In the genomic region with DNA sequence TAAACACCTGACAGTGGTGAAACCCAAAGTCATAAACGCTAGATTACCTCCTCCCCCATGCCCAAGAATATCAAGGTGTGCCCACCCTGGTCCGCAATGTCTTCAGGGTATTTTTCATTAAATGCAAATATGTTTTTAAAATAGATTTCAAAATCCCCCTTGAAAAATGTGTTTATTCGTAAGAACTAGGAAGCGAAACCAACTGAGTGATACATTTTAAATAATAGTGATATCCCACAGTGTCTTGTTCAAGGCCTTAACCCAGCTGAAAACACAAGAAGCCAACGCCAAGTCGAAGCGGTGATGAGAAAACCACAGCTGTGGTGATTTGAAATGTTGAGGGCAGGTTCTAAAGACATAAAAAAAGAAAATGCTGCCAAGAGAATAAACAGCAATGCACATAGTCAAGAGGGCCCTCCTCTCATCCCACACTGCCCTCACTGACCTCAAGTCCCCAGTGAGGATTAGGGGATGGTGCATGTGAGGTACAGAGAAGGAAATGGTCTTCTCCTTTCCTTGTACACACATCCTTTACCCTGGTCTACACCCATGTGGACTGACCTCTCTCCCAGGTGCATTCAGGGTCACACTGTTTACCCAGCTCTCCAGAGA, we compare ENCODE assay signal across 10 cellular contexts. TPM values are rescaled to one million over a fixed set of nuclear protein-coding genes. Genes with fewer than 3 reads are reported as not detected.
DNase-seq lines count a peak whose midpoint lies in the region; ATAC-seq and TF ChIP-seq lines count a peak whose summit lies in the region.
"Had no signal": no experiment of that assay in that cellular context is flagged by ENCODE, and none has a peak within 500 bp of the region (broad histone marks: within the 10 kb centered on the region; RNA-seq: fewer than 3 reads in every experiment).

No MANE protein-coding gene starts in this region.

- TF ChIP-seq CTCF in natural killer cell (IDR thresholded peaks at IDR 0.05), result no peak

- H3K4me1 Mint-ChIP-seq in IgD-negative memory B cell, result peaks cover 65 to 93% (median 70%) of the 10 kb centered on the region in 3 donors
- H3K4me1 Mint-ChIP-seq in natural killer cell, result peaks cover 52 to 56% of the 10 kb centered on the region in 2 donors

- peak overlapping the region; percentile 87 to 95 (median 94) for H3K27ac Mint-ChIP-seq in IgD-negative memory B cell
- peak overlapping the region; percentile 82 to 90 for H3K27ac Mint-ChIP-seq in natural killer cell

- DNase-seq in natural killer cell (peak; percentile 25), SKM-1 (lab: John Stamatoyannopoulos, UW; ENCODE audit: unreplicated experiment) (no peak), DMS114 treated with DMSO at 0.1 percent for 48 hours (lab: John Stamatoyannopoulos, UW; ENCODE audit: unreplicated experiment) (no peak)
- DNase-seq in activated naive CD4-positive, alpha-beta T cell (lab: John Stamatoyannopoulos, UW), result no peak
- DNase-seq: psoas muscle had no signal

- H3K36me3 Mint-ChIP-seq in IgD-negative memory B cell, result peaks cover 6% of the 10 kb centered on the region
- H3K36me3 Mint-ChIP-seq in natural killer cell, result no peaks in the 10 kb centered on the region

- peak; percentile 62 for ATAC-seq in GM19023 (IDR thresholded peaks at IDR 0.05; ENCODE audit: unreplicated experiment)
- ATAC-seq in HG02571 (IDR thresholded peaks at IDR 0.05; ENCODE audit: unreplicated experiment), result peak; percentile 51
- peak; percentile 64 to 85 (median 76) for ATAC-seq in natural killer cell
- ATAC-seq: psoas muscle had no signal

- peaks cover 3 to 6% (median 4%) of the 10 kb centered on the region in 3 donors for H3K9me3 Mint-ChIP-seq in IgD-negative memory B cell
- peaks cover 0 to 2% of the 10 kb centered on the region in 2 donors for H3K9me3 Mint-ChIP-seq in natural killer cell

- H3K4me3 Mint-ChIP-seq in IgD-negative memory B cell (peak overlapping the region in 3 of 4 donors; percentile 36 to 91 (median 86)), natural killer cell (peak overlapping the region; percentile 55)

- intact Hi-C loops in natural killer cell (cut with micrococcal nuclease), result loop anchor here (2.0 kb wide), 1 partner anchor 803 kb away; no protein-coding TSS in a partner anchor

- H3K27me3 Mint-ChIP-seq in IgD-negative memory B cell (no peaks in the 10 kb centered on the region), natural killer cell (ENCODE audit: low read depth in 2 of 2) (no peaks in the 10 kb centered on the region)

RNA-seq across cellular contexts. Expression of a gene that starts 25.5 kb away (rescaled TPM):
- polyA plus RNA-seq in IgD-negative memory B cell, result 0.30 TPM
- total RNA-seq in natural killer cell, result not detected
- total RNA-seq: kidney epithelial cell; psoas muscle; T-helper 2 cell treated with Interferon-gamma antibody and Interleukin-4, amounts not matched to agents 100 ng/mL and 5 ng/mL, for 36 hours had no signal
- polyA plus RNA-seq: psoas muscle had no signal

RNA-seq across cellular contexts. Expression of a gene that starts 49.6 kb away (rescaled TPM):
- not detected for polyA plus RNA-seq in IgD-negative memory B cell
- total RNA-seq in natural killer cell, result under 1 TPM; 0.09 to 0.18 (median 0.15) TPM
- total RNA-seq: T-helper 2 cell treated with Interferon-gamma antibody and Interleukin-4, amounts not matched to agents 100 ng/mL and 5 ng/mL, for 36 hours had no signal
